Comparison of ENCODE assay signal across 9 cellular contexts in the genomic region with DNA sequence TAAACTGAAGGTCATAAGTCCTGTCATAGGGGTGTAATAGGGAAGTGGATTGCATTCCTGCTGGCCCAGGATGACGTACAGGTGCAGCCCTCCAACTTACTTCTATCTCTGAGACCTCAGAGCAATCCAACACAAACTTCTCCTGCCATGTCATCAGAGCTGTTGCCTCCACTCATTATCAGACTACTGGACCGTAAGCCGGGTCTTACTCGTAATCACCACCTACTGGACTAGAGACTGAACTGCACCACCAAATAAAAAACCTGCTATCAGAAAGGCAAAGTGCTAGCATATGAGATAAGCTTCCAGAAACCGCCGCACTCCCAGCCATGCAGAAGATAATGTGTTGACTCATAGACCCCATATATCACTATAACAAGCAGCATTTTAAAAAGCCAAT.
DNase-seq lines count a peak whose midpoint lies in the region; ATAC-seq and TF ChIP-seq lines count a peak whose summit lies in the region.
"Had no signal": no experiment of that assay in that cellular context is flagged by ENCODE, and none has a peak within 500 bp of the region (broad histone marks: within the 10 kb centered on the region; RNA-seq: fewer than 3 reads in every experiment).

No MANE protein-coding gene starts in this region.

- peaks cover 4% of the 10 kb centered on the region for H3K9me3 Mint-ChIP-seq in activated CD8-positive, alpha-beta T cell treated with anti-CD3 and anti-CD28 coated beads for 36 hours
- no peaks in the 10 kb centered on the region for H3K9me3 Mint-ChIP-seq in activated CD8-positive, alpha-beta T cell treated with anti-CD3 and anti-CD28 coated beads, Interleukin-2, amount 10 ng/mL, durations not matched to agents 7 days and 5 days (ENCODE audit: insufficient read depth)
- H3K9me3 Mint-ChIP-seq in type B pancreatic cell = peaks cover 5% of the 10 kb centered on the region
- H3K9me3 Mint-ChIP-seq in naive thymus-derived CD8-positive, alpha-beta T cell = peaks cover 0 to 14% (median 0%) of the 10 kb centered on the region in 9 donors

- no peaks in the 10 kb centered on the region for H3K4me1 Mint-ChIP-seq in activated CD8-positive, alpha-beta T cell treated with anti-CD3 and anti-CD28 coated beads for 36 hours (ENCODE audit: low read depth)
- no peaks in the 10 kb centered on the region for H3K4me1 Mint-ChIP-seq in activated CD8-positive, alpha-beta T cell treated with anti-CD3 and anti-CD28 coated beads, Interleukin-2, amount 10 ng/mL, durations not matched to agents 7 days and 5 days (ENCODE audit: low read depth)
- H3K4me1 Mint-ChIP-seq in type B pancreatic cell (ENCODE audit: unreplicated experiment) = no peaks in the 10 kb centered on the region
- no peaks in the 10 kb centered on the region for H3K4me1 Mint-ChIP-seq in naive thymus-derived CD8-positive, alpha-beta T cell

- DNase-seq in activated CD8-positive, alpha-beta T cell treated with anti-CD3 and anti-CD28 coated beads for 36 hours = no peak
- DNase-seq in activated CD8-positive, alpha-beta T cell treated with anti-CD3 and anti-CD28 coated beads, Interleukin-2, amount 10 ng/mL, durations not matched to agents 7 days and 5 days = no peak
- peak; percentile 36 for DNase-seq in NCI-H82 treated with DMSO at 0.1 percent for 48 hours (lab: John Stamatoyannopoulos, UW; ENCODE audit: unreplicated experiment)
- DNase-seq in erythroblast (lab: John Stamatoyannopoulos, UW) = peak; percentile 44 to 63
- DNase-seq in type B pancreatic cell (ENCODE audit: extremely low spot score, unreplicated experiment) = no peak
- no peak for DNase-seq in naive thymus-derived CD8-positive, alpha-beta T cell
- DNase-seq in activated CD8-positive, alpha-beta memory T cell treated with anti-CD3 and anti-CD28 coated beads, Interleukin-2, amount 50 U/mL, for 48 hours = no peak
- no peak for DNase-seq in medulla oblongata (ENCODE audit: extremely low spot score)
- DNase-seq: stimulated activated CD4-positive, alpha-beta T cell treated with anti-CD3 and anti-CD28 coated beads, Interleukin-2, amount 100 ng/mL, for 48 hours had no signal

- H3K27ac Mint-ChIP-seq in activated CD8-positive, alpha-beta T cell treated with anti-CD3 and anti-CD28 coated beads for 36 hours = no peak overlapping the region
- no peak overlapping the region for H3K27ac Mint-ChIP-seq in activated CD8-positive, alpha-beta T cell treated with anti-CD3 and anti-CD28 coated beads, Interleukin-2, amount 10 ng/mL, durations not matched to agents 7 days and 5 days
- H3K27ac Mint-ChIP-seq in type B pancreatic cell = no peak overlapping the region
- no peak overlapping the region for H3K27ac Mint-ChIP-seq in naive thymus-derived CD8-positive, alpha-beta T cell

- H3K4me3 Mint-ChIP-seq in activated CD8-positive, alpha-beta T cell treated with anti-CD3 and anti-CD28 coated beads for 36 hours = no peak overlapping the region
- no peak overlapping the region for H3K4me3 Mint-ChIP-seq in activated CD8-positive, alpha-beta T cell treated with anti-CD3 and anti-CD28 coated beads, Interleukin-2, amount 10 ng/mL, durations not matched to agents 7 days and 5 days
- H3K4me3 Mint-ChIP-seq in type B pancreatic cell = no peak overlapping the region
- no peak overlapping the region for H3K4me3 Mint-ChIP-seq in naive thymus-derived CD8-positive, alpha-beta T cell

- no peak for TF ChIP-seq CTCF in activated CD8-positive, alpha-beta T cell treated with anti-CD3 and anti-CD28 coated beads for 36 hours (IDR thresholded peaks at IDR 0.05)
- peak; percentile 60 for TF ChIP-seq CTCF in type B pancreatic cell (conservative IDR thresholded peaks at IDR 0.05)

- no peak for TF ChIP-seq POLR2A in erythroblast (IDR thresholded peaks at IDR 0.05; ENCODE audit: low read length)

- ATAC-seq in activated CD8-positive, alpha-beta T cell treated with anti-CD3 and anti-CD28 coated beads for 36 hours = peak; percentile 45
- no peak for ATAC-seq in activated CD8-positive, alpha-beta T cell treated with anti-CD3 and anti-CD28 coated beads, Interleukin-2, amount 10 ng/mL, durations not matched to agents 7 days and 5 days
- ATAC-seq in naive thymus-derived CD8-positive, alpha-beta T cell = no peak

- CTCF ChIA-PET in activated CD8-positive, alpha-beta T cell treated with anti-CD3 and anti-CD28 coated beads for 36 hours (lab: Charles Lee) = interaction anchor here (0.8 kb wide), 1 partner anchor 69 kb away, joined by 3 read pairs; no protein-coding TSS in a partner anchor
- CTCF ChIA-PET in activated CD8-positive, alpha-beta T cell treated with anti-CD3 and anti-CD28 coated beads, Interleukin-2, amount 10 ng/mL, durations not matched to agents 7 days and 5 days (lab: Charles Lee) = interaction anchor here (1.4 kb wide), 1 partner anchor 12 kb away, joined by 3 read pairs; no protein-coding TSS in a partner anchor

- H3K27me3 Mint-ChIP-seq in activated CD8-positive, alpha-beta T cell treated with anti-CD3 and anti-CD28 coated beads for 36 hours = no peaks in the 10 kb centered on the region
- no peaks in the 10 kb centered on the region for H3K27me3 Mint-ChIP-seq in activated CD8-positive, alpha-beta T cell treated with anti-CD3 and anti-CD28 coated beads, Interleukin-2, amount 10 ng/mL, durations not matched to agents 7 days and 5 days (ENCODE audit: low read depth)
- no peaks in the 10 kb centered on the region for H3K27me3 Mint-ChIP-seq in type B pancreatic cell
- no peaks in the 10 kb centered on the region for H3K27me3 Mint-ChIP-seq in naive thymus-derived CD8-positive, alpha-beta T cell

- POLR2A ChIA-PET in activated CD8-positive, alpha-beta T cell treated with anti-CD3 and anti-CD28 coated beads for 36 hours (lab: Charles Lee) = no interaction called here
- POLR2A ChIA-PET in activated CD8-positive, alpha-beta T cell treated with anti-CD3 and anti-CD28 coated beads, Interleukin-2, amount 10 ng/mL, durations not matched to agents 7 days and 5 days (lab: Charles Lee) = no interaction called here
- POLR2A ChIA-PET in naive thymus-derived CD8-positive, alpha-beta T cell (lab: Charles Lee) = no interaction called here

- intact Hi-C loops in activated CD8-positive, alpha-beta T cell treated with anti-CD3 and anti-CD28 coated beads for 36 hours (cut with micrococcal nuclease) = no loop called here

- no peaks in the 10 kb centered on the region for H3K36me3 Mint-ChIP-seq in activated CD8-positive, alpha-beta T cell treated with anti-CD3 and anti-CD28 coated beads for 36 hours (ENCODE audit: low read depth)
- H3K36me3 Mint-ChIP-seq in activated CD8-positive, alpha-beta T cell treated with anti-CD3 and anti-CD28 coated beads, Interleukin-2, amount 10 ng/mL, durations not matched to agents 7 days and 5 days (ENCODE audit: low read depth) = no peaks in the 10 kb centered on the region
- no peaks in the 10 kb centered on the region for H3K36me3 Mint-ChIP-seq in type B pancreatic cell
- no peaks in the 10 kb centered on the region for H3K36me3 Mint-ChIP-seq in naive thymus-derived CD8-positive, alpha-beta T cell

Comparison
In these comparisons a context has a peak if more than half of its experiments do, and no peak if none do; other contexts are left out.
1. DNase-seq: peak in NCI-H82 treated with DMSO at 0.1 percent for 48 hours (single experiment) and erythroblast (2 of 2); none in activated CD8-positive, alpha-beta T cell treated with anti-CD3 and anti-CD28 coated beads for 36 hours (single experiment), activated CD8-positive, alpha-beta T cell treated with anti-CD3 and anti-CD28 coated beads, Interleukin-2, amount 10 ng/mL, durations not matched to agents 7 days and 5 days (single experiment), type B pancreatic cell (single experiment), naive thymus-derived CD8-positive, alpha-beta T cell (0 of 10), activated CD8-positive, alpha-beta memory T cell treated with anti-CD3 and anti-CD28 coated beads, Interleukin-2, amount 50 U/mL, for 48 hours (single experiment) and medulla oblongata (single experiment).